11 cellular contexts compared by ENCODE assay signal in the genomic region with DNA sequence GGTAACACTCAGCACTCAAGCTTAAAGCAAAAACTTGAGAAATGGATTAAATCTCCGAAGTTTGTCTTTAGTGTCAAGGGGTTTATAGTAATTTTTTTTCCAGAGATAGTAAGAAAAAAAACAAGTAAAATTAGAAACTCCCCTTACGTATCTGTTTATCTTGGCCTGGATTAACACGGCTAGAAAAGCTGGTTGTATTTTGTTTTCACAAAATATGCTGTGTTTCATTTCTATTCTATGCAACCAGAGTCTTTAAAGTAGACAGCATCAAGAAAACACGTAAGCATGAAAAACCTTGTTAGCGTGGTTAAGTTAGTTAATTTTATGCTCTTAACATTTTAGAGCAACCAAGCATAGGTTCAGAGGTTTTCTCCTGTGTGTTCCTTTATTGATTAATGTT. TPM values are rescaled to one million over a fixed set of nuclear protein-coding genes. Genes with fewer than 3 reads are reported as not detected.
"Had no signal": no experiment of that assay in that cellular context is flagged by ENCODE, and none has a peak within 500 bp of the region (broad histone marks: within the 10 kb centered on the region; RNA-seq: fewer than 3 reads in every experiment).

No MANE protein-coding gene starts in this region.

- FAIRE-seq: HepG2 had no signal

- H3K9me3 ChIP-seq: HAP-1 had no signal

- H3K4me3 ChIP-seq: GM23248, HAP-1 had no signal

- H3K27ac Mint-ChIP-seq: HFFc6, IgD-negative memory B cell had no signal

- H3K4me1 ChIP-seq: HAP-1 had no signal

- ATAC-seq: HCT116, HepG2 had no signal

- H3K9me3 Mint-ChIP-seq: HFFc6, IgD-negative memory B cell had no signal

- H3K27ac ChIP-seq: GM23248, HL-60 had no signal

- H2AFZ ChIP-seq: GM23248 had no signal

- DNase-seq: GM23248, GOT3, H7, HFFc6 had no signal

- H3K9ac ChIP-seq: GM23248 had no signal

- H3K27me3 Mint-ChIP-seq: IgD-negative memory B cell had no signal

- H3K4me3 Mint-ChIP-seq: HFFc6, IgD-negative memory B cell had no signal

RNA-seq across cellular contexts. Expression of a gene that starts 21.8 kb away (rescaled TPM):
- total RNA-seq: GM23248, H4, H7, HepG2, HFFc6, HT1080 had no signal
- polyA plus RNA-seq: HepG2, IgD-negative memory B cell had no signal
